12 cellular contexts compared by ENCODE assay signal in genomic region chr20:45919536-45919933, GRCh38. TPM values are rescaled to one million over a fixed set of nuclear protein-coding genes. Genes with fewer than 3 reads are reported as not detected.
DNase-seq lines count a peak whose midpoint lies in the region; TF ChIP-seq lines count a peak whose summit lies in the region.
"Had no signal": no experiment of that assay in that cellular context is flagged by ENCODE, and none has a peak within 500 bp of the region (broad histone marks: within the 10 kb centered on the region; RNA-seq: fewer than 3 reads in every experiment).

No MANE protein-coding gene starts in this region.

- intact Hi-C loops in vagina (cut with DNase I), result no loop called here

- no peaks in the 10 kb centered on the region for H3K9me3 Mint-ChIP-seq in nephron

- no peaks in the 10 kb centered on the region for H3K36me3 Mint-ChIP-seq in nephron (ENCODE audit: low read depth)

- H3K27ac ChIP-seq in vagina, result peak overlapping the region; percentile 85
- no peak overlapping the region for H3K27ac ChIP-seq in effector memory CD4-positive, alpha-beta T cell (ENCODE audit: insufficient read depth, low read length, poor library complexity, severe bottlenecking)
- H3K27ac ChIP-seq: KMS-11 had no signal

- no peak for TF ChIP-seq POLR2A in vagina (IDR thresholded peaks at IDR 0.05)

- H3K4me3 ChIP-seq in fibroblast of pulmonary artery (replicated peaks; ENCODE audit: low read depth, low read length) (no peak overlapping the region), vagina (peak overlapping the region in 1 of 2 donors; percentile 10)
- H3K4me3 ChIP-seq in effector memory CD4-positive, alpha-beta T cell (ENCODE audit: insufficient read depth, low read depth, low read length, poor library complexity, severe bottlenecking), result no peak overlapping the region

- DNase-seq in NCI-H146 (lab: John Stamatoyannopoulos, UW) (peak; percentile 55), NCI-H146 treated with DMSO at 0.1 percent for 48 hours (lab: John Stamatoyannopoulos, UW; ENCODE audit: unreplicated experiment) (no peak), fibroblast of pulmonary artery (ENCODE audit: low read depth) (peak; percentile 93), vagina (ENCODE audit: extremely low spot score in 2 of 2) (no peak), NCI-H748 (lab: John Stamatoyannopoulos, UW; ENCODE audit: unreplicated experiment) (no peak), T-helper 1 cell (no peak)
- DNase-seq in effector memory CD4-positive, alpha-beta T cell, result no peak
- DNase-seq: 8988T, hypothalamus, NCI-H446 treated with DMSO at 0.1 percent for 48 hours had no signal

- no peaks in the 10 kb centered on the region for H3K36me3 ChIP-seq in vagina
- H3K36me3 ChIP-seq in effector memory CD4-positive, alpha-beta T cell (ENCODE audit: control insufficient read depth, insufficient read depth, low read length), result no peaks in the 10 kb centered on the region

- peaks cover 52% of the 10 kb centered on the region for H3K4me1 Mint-ChIP-seq in nephron

- H3K27ac Mint-ChIP-seq in nephron, result peak overlapping the region; percentile 95 to 96 (median 95)

- H3K27me3 Mint-ChIP-seq in nephron (ENCODE audit: low read depth), result no peaks in the 10 kb centered on the region

- H3K9me3 ChIP-seq in vagina, result no peaks in the 10 kb centered on the region
- no peaks in the 10 kb centered on the region for H3K9me3 ChIP-seq in effector memory CD4-positive, alpha-beta T cell (ENCODE audit: control insufficient read depth, low read length)

- H3K4me3 Mint-ChIP-seq in nephron, result peak overlapping the region; percentile 58 to 79 (median 63)

- H3K27me3 ChIP-seq in vagina, result no peaks in the 10 kb centered on the region
- H3K27me3 ChIP-seq in effector memory CD4-positive, alpha-beta T cell (replicated peaks; ENCODE audit: control insufficient read depth, insufficient read depth, low read length, poor library complexity, severe bottlenecking), result no peaks in the 10 kb centered on the region

- H3K4me1 ChIP-seq in vagina, result peaks cover 45% of the 10 kb centered on the region
- H3K4me1 ChIP-seq in effector memory CD4-positive, alpha-beta T cell (ENCODE audit: control insufficient read depth, insufficient read depth, low read length, poor library complexity, severe bottlenecking), result peaks cover 3% of the 10 kb centered on the region

- TF ChIP-seq CTCF in fibroblast of pulmonary artery (IDR thresholded peaks at IDR 0.05; ENCODE audit: low read length, missing control alignments) (no peak), nephron (IDR thresholded peaks at IDR 0.05; ENCODE audit: unreplicated experiment in 3 of 3) (no peak), vagina (IDR thresholded peaks at IDR 0.05) (no peak)

RNA-seq across cellular contexts. Expression of gene PLTP, which starts 7.6 kb away (rescaled TPM):
- total RNA-seq in vagina, result 292 TPM

RNA-seq across cellular contexts. Expression of gene PCIF1, which starts 14.9 kb away (rescaled TPM):
- total RNA-seq in vagina, result 36.6 TPM

RNA-seq across cellular contexts. Expression of gene CTSA, which starts 28.4 kb away (rescaled TPM):
- total RNA-seq in vagina, result 114 TPM

RNA-seq across cellular contexts. Expression of gene NEURL2, which starts 28.5 kb away (rescaled TPM):
- 15.2 TPM for total RNA-seq in vagina

RNA-seq across cellular contexts. Expression of gene SPATA25, which starts 32.1 kb away (rescaled TPM):
- 7.1 TPM for total RNA-seq in vagina

Comparison
In these comparisons a context has a peak if more than half of its experiments do, and no peak if none do; other contexts are left out.
1. DNase-seq: peak in NCI-H146 (single experiment) and fibroblast of pulmonary artery (single experiment); none in NCI-H146 treated with DMSO at 0.1 percent for 48 hours (single experiment), vagina (0 of 2), effector memory CD4-positive, alpha-beta T cell (0 of 3), NCI-H748 (single experiment) and T-helper 1 cell (0 of 5).